Comparison of ENCODE assay signal across 8 cellular contexts in the genomic region with DNA sequence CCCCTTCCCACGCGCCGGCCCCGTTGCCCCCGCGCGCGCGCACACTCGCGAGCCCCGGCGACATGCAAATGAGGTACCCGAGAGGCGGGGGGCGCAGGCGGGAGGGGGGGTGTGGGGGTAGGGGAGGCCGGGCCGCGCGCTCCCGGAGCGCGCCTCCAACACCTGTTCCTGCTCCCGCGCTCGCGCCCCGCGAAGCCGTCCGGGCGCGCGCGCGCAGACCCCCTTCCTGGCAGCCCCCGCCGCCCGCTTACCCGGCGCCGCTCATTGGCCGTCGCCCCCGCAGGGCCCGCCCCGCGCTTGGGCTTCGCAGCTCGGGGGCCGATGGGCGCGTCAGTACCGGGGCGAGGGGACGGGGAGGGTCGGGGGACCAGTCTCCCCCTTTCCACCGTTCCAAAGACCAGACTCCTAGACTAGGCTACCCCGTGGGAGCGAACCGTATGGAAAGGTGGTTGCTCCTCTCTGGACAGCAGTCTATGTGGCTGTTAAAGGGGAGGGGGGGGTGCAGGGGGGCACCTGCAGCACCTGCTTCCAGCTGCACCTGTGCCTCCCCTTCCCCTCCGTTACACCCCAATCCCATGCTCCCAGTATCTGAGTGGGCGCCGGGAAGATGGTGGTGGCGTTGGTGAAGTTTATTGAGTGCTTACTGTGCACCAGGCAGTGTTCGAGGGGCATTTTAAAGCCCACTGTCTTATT. TPM values are rescaled to one million over a fixed set of nuclear protein-coding genes. Genes with fewer than 3 reads are reported as not detected.
A peak's percentile ranks its signal among the peaks of the same experiment; 100 is the strongest.
DNase-seq lines count a peak whose midpoint lies in the region; ATAC-seq and TF ChIP-seq lines count a peak whose summit lies in the region.

No MANE protein-coding gene starts in this region.

- H3K27me3 ChIP-seq in DND-41 (ENCODE audit: insufficient read depth, low read length, poor library complexity), result no peaks in the 10 kb centered on the region
- no peaks in the 10 kb centered on the region for H3K27me3 ChIP-seq in ectodermal cell (ENCODE audit: control insufficient read depth, insufficient read depth, low read length, poor library complexity, severe bottlenecking)
- H3K27me3 ChIP-seq in muscle layer of colon (ENCODE audit: control insufficient read depth in 1 of 2, insufficient read depth in 2 of 2, low read length in 2 of 2), result no peaks in the 10 kb centered on the region
- H3K27me3 ChIP-seq in thyroid gland, result no peaks in the 10 kb centered on the region

- peaks cover 17% of the 10 kb centered on the region for H3K79me2 ChIP-seq in DND-41 (ENCODE audit: insufficient read depth, low read length)

- TF ChIP-seq POLR2A in thyroid gland (IDR thresholded peaks at IDR 0.05), result no peak

- H3K27ac ChIP-seq in DND-41 (ENCODE audit: low read length) (peak overlapping the region; percentile 93), KOPT-K1 (ENCODE audit: low read depth, low read length, poor library complexity, severe bottlenecking) (peak overlapping the region; percentile 97), ectodermal cell (ENCODE audit: insufficient read depth, low read depth, low read length, poor library complexity, severe bottlenecking) (peak overlapping the region; percentile 99), muscle layer of colon (ENCODE audit: low read depth, low read length) (peak overlapping the region; percentile 99), thyroid gland (peak overlapping the region; percentile 88 to 99 (median 94))

- H3K4me2 ChIP-seq in DND-41 (ENCODE audit: insufficient read depth, low read length), result peak overlapping the region; percentile 93

- H3K4me3 ChIP-seq in DND-41 (ENCODE audit: low read depth in 1 of 2, low read length in 2 of 2) (peak overlapping the region; percentile 66 to 76; a peak in 3 of 4 replicates), ectodermal cell (ENCODE audit: insufficient read depth, low read depth, low read length) (peak overlapping the region; percentile 62), muscle layer of colon (ENCODE audit: low read depth in 1 of 2, low read length in 2 of 2) (peak overlapping the region; percentile 91 to 95), thyroid gland (replicated peaks in 1 of 3) (peak overlapping the region in 2 of 3 donors; percentile 69 to 75)

- H3K9ac ChIP-seq in DND-41 (ENCODE audit: low read depth, low read length) (peak overlapping the region; percentile 99), muscle layer of colon (ENCODE audit: low read length) (peak overlapping the region; percentile 49)

- peak; percentile 30 for ATAC-seq in DND-41 (ENCODE audit: insufficient read depth, low read depth)
- peak; percentile 3 for ATAC-seq in GM21515 (IDR thresholded peaks at IDR 0.05; ENCODE audit: unreplicated experiment)

- H2AFZ ChIP-seq in DND-41 (ENCODE audit: low read depth, low read length), result peak overlapping the region; percentile 81

- H3K9me3 ChIP-seq in DND-41 (ENCODE audit: insufficient read depth, low read length, severe bottlenecking) (no peaks in the 10 kb centered on the region), KOPT-K1 (ENCODE audit: insufficient read depth, low read length, poor library complexity, severe bottlenecking) (no peaks in the 10 kb centered on the region), ectodermal cell (ENCODE audit: control insufficient read depth, low read length) (no peaks in the 10 kb centered on the region), muscle layer of colon (ENCODE audit: low read length) (no peaks in the 10 kb centered on the region), thyroid gland (no peaks in the 10 kb centered on the region)

- WGBS in ectodermal cell, 2 experiments, result 3 to 4% methylated on average over 64 to 67 of the region's 67 CpGs
- 2 to 14% methylated on average over 5 to 19 of the region's 67 CpGs for WGBS in thyroid gland, 2 donors

- intact Hi-C loops in thyroid gland (cut with DNase I), result no loop called here

- no peaks in the 10 kb centered on the region for H4K20me1 ChIP-seq in DND-41 (ENCODE audit: insufficient read depth, low read length)

- no peak for TF ChIP-seq CTCF in DND-41 (IDR thresholded peaks at IDR 0.05; ENCODE audit: borderline replicate concordance, extremely low read depth, low read length, poor library complexity, severe bottlenecking)
- TF ChIP-seq CTCF in thyroid gland (IDR thresholded peaks at IDR 0.05), result no peak

- peak; percentile 94 for DNase-seq in DND-41
- peak; percentile 82 for DNase-seq in SK-N-DZ (ENCODE audit: low spot score)
- DNase-seq in thyroid gland, result peak; percentile 74 to 76
- DNase-seq in effector CD4-positive, alpha-beta T cell, result no peak

- peaks cover 23% of the 10 kb centered on the region for H3K36me3 ChIP-seq in DND-41 (ENCODE audit: insufficient read depth, low read length)
- peaks cover 19% of the 10 kb centered on the region for H3K36me3 ChIP-seq in KOPT-K1 (ENCODE audit: insufficient read depth, low read length)
- H3K36me3 ChIP-seq in ectodermal cell (ENCODE audit: control insufficient read depth, insufficient read depth, low read length), result peaks cover 6% of the 10 kb centered on the region
- H3K36me3 ChIP-seq in muscle layer of colon (ENCODE audit: insufficient read depth, low read length), result peaks cover 15% of the 10 kb centered on the region
- peaks cover 7 to 8% of the 10 kb centered on the region in 2 donors for H3K36me3 ChIP-seq in thyroid gland

- H3K4me1 ChIP-seq in DND-41 (ENCODE audit: insufficient read depth, low read length) (peaks cover 41% of the 10 kb centered on the region), ectodermal cell (ENCODE audit: control insufficient read depth, insufficient read depth, low read length) (peaks cover 12% of the 10 kb centered on the region), muscle layer of colon (ENCODE audit: insufficient read depth, low read length) (peaks cover 23% of the 10 kb centered on the region), thyroid gland (peaks cover 13 to 18% of the 10 kb centered on the region in 2 donors)

RNA-seq across cellular contexts. Expression of a gene that starts 0.4 kb away (rescaled TPM):
- 1.8 and 4.2 TPM in 2 replicates for polyA plus RNA-seq in SK-N-DZ (2014; cell fraction: cytosol; rRNA removed)
- 5.2 and 8.7 TPM in 2 replicates for polyA plus RNA-seq in SK-N-DZ (2014; cell fraction: nucleus; rRNA removed)
- polyA plus RNA-seq in ectodermal cell (2013, experiment 1 of 4), result 6.8 TPM
- 5.1 TPM for polyA plus RNA-seq in ectodermal cell (2013, experiment 2 of 4)
- polyA plus RNA-seq in ectodermal cell (2013, experiment 3 of 4), result 4.3 TPM
- 4.6 TPM for polyA plus RNA-seq in ectodermal cell (2013, experiment 4 of 4)
- total RNA-seq in thyroid gland, result 10 to 100 TPM; 13.0 to 34.2 (median 28.9) TPM

RNA-seq across cellular contexts. Expression of a gene that starts 1.2 kb away (rescaled TPM):
- 1.8 and 3.6 TPM in 2 replicates for polyA plus RNA-seq in SK-N-DZ (2014; cell fraction: cytosol; rRNA removed)
- 4.3 and 9.4 TPM in 2 replicates for polyA plus RNA-seq in SK-N-DZ (2014; cell fraction: nucleus; rRNA removed)
- 29.6 TPM for polyA plus RNA-seq in ectodermal cell (2013, experiment 1 of 4)
- polyA plus RNA-seq in ectodermal cell (2013, experiment 2 of 4), result 28.1 TPM
- polyA plus RNA-seq in ectodermal cell (2013, experiment 3 of 4), result 24.1 TPM
- 21.6 TPM for polyA plus RNA-seq in ectodermal cell (2013, experiment 4 of 4)
- 10 to 100 TPM in 3 of 4 donors, 1 to 10 TPM in 1; 9.0 to 18.5 (median 14.0) TPM for total RNA-seq in thyroid gland

RNA-seq across cellular contexts. Expression of a gene that starts 5.0 kb away (rescaled TPM):
- 1.2 and 1.5 TPM in 2 replicates for polyA plus RNA-seq in SK-N-DZ (2014; cell fraction: cytosol; rRNA removed)
- 0.95 and 2.3 TPM in 2 replicates for polyA plus RNA-seq in SK-N-DZ (2014; cell fraction: nucleus; rRNA removed)
- polyA plus RNA-seq in ectodermal cell (2013, experiment 1 of 4), result 11.1 TPM
- polyA plus RNA-seq in ectodermal cell (2013, experiment 2 of 4), result 12.0 TPM
- polyA plus RNA-seq in ectodermal cell (2013, experiment 3 of 4), result 13.7 TPM
- polyA plus RNA-seq in ectodermal cell (2013, experiment 4 of 4), result 14.1 TPM
- 10 to 100 TPM in 2 of 4 donors, 1 to 10 TPM in 2; 5.5 to 12.6 (median 9.1) TPM for total RNA-seq in thyroid gland

RNA-seq across cellular contexts. Expression of a gene that starts 19.8 kb away (rescaled TPM):
- 3.2 and 5.4 TPM in 2 replicates for polyA plus RNA-seq in SK-N-DZ (2014; cell fraction: cytosol; rRNA removed)
- 3.1 and 4.9 TPM in 2 replicates for polyA plus RNA-seq in SK-N-DZ (2014; cell fraction: nucleus; rRNA removed)
- polyA plus RNA-seq in ectodermal cell (2013, experiment 1 of 4), result 19.6 TPM
- 22.2 TPM for polyA plus RNA-seq in ectodermal cell (2013, experiment 2 of 4)
- 24.0 TPM for polyA plus RNA-seq in ectodermal cell (2013, experiment 3 of 4)
- 27.6 TPM for polyA plus RNA-seq in ectodermal cell (2013, experiment 4 of 4)
- total RNA-seq in thyroid gland, result 1 to 10 TPM; 4.0 to 7.5 (median 6.6) TPM

RNA-seq across cellular contexts. Expression of a gene that starts 23.9 kb away (rescaled TPM):
- polyA plus RNA-seq in SK-N-DZ (2014; cell fraction: cytosol; rRNA removed), result 1.7 and 2.9 TPM in 2 replicates
- 1.5 and 1.7 TPM in 2 replicates for polyA plus RNA-seq in SK-N-DZ (2014; cell fraction: nucleus; rRNA removed)
- polyA plus RNA-seq in ectodermal cell (2013, experiment 1 of 4), result 11.8 TPM
- polyA plus RNA-seq in ectodermal cell (2013, experiment 2 of 4), result 13.0 TPM
- 12.9 TPM for polyA plus RNA-seq in ectodermal cell (2013, experiment 3 of 4)
- polyA plus RNA-seq in ectodermal cell (2013, experiment 4 of 4), result 13.6 TPM
- 10 to 100 TPM in 1 of 4 donors, 1 to 10 TPM in 3; 5.1 to 10.0 (median 8.7) TPM for total RNA-seq in thyroid gland
